In the genomic region with DNA sequence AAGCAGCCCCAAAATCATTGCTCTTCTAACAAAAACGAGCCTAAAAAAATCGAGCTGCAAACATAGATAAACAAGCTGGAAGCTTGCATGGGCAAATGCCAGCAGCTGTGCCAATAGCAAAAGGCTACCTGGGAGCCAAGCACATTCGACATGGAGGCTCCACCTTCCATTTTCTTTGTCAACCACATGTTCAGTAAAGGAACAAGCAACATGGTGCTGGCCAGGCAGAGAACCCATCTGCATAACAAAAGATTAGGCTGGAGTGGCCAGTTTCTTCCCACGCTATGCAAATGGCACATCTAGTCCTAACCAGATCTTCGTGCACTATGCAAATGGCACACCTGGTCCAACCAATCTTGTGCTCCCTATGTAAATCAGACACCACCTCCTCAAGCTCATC, we compare ENCODE assay signal across 1 cellular context.
TF ChIP-seq lines count a peak whose summit lies in the region.

No MANE protein-coding gene starts in this region.

TF ChIP-seq in H1, 55 proteins besides CTCF, POLR2A, EP300 and RAD21 (continued from another document):
- TF ChIP-seq, protein P1, sequence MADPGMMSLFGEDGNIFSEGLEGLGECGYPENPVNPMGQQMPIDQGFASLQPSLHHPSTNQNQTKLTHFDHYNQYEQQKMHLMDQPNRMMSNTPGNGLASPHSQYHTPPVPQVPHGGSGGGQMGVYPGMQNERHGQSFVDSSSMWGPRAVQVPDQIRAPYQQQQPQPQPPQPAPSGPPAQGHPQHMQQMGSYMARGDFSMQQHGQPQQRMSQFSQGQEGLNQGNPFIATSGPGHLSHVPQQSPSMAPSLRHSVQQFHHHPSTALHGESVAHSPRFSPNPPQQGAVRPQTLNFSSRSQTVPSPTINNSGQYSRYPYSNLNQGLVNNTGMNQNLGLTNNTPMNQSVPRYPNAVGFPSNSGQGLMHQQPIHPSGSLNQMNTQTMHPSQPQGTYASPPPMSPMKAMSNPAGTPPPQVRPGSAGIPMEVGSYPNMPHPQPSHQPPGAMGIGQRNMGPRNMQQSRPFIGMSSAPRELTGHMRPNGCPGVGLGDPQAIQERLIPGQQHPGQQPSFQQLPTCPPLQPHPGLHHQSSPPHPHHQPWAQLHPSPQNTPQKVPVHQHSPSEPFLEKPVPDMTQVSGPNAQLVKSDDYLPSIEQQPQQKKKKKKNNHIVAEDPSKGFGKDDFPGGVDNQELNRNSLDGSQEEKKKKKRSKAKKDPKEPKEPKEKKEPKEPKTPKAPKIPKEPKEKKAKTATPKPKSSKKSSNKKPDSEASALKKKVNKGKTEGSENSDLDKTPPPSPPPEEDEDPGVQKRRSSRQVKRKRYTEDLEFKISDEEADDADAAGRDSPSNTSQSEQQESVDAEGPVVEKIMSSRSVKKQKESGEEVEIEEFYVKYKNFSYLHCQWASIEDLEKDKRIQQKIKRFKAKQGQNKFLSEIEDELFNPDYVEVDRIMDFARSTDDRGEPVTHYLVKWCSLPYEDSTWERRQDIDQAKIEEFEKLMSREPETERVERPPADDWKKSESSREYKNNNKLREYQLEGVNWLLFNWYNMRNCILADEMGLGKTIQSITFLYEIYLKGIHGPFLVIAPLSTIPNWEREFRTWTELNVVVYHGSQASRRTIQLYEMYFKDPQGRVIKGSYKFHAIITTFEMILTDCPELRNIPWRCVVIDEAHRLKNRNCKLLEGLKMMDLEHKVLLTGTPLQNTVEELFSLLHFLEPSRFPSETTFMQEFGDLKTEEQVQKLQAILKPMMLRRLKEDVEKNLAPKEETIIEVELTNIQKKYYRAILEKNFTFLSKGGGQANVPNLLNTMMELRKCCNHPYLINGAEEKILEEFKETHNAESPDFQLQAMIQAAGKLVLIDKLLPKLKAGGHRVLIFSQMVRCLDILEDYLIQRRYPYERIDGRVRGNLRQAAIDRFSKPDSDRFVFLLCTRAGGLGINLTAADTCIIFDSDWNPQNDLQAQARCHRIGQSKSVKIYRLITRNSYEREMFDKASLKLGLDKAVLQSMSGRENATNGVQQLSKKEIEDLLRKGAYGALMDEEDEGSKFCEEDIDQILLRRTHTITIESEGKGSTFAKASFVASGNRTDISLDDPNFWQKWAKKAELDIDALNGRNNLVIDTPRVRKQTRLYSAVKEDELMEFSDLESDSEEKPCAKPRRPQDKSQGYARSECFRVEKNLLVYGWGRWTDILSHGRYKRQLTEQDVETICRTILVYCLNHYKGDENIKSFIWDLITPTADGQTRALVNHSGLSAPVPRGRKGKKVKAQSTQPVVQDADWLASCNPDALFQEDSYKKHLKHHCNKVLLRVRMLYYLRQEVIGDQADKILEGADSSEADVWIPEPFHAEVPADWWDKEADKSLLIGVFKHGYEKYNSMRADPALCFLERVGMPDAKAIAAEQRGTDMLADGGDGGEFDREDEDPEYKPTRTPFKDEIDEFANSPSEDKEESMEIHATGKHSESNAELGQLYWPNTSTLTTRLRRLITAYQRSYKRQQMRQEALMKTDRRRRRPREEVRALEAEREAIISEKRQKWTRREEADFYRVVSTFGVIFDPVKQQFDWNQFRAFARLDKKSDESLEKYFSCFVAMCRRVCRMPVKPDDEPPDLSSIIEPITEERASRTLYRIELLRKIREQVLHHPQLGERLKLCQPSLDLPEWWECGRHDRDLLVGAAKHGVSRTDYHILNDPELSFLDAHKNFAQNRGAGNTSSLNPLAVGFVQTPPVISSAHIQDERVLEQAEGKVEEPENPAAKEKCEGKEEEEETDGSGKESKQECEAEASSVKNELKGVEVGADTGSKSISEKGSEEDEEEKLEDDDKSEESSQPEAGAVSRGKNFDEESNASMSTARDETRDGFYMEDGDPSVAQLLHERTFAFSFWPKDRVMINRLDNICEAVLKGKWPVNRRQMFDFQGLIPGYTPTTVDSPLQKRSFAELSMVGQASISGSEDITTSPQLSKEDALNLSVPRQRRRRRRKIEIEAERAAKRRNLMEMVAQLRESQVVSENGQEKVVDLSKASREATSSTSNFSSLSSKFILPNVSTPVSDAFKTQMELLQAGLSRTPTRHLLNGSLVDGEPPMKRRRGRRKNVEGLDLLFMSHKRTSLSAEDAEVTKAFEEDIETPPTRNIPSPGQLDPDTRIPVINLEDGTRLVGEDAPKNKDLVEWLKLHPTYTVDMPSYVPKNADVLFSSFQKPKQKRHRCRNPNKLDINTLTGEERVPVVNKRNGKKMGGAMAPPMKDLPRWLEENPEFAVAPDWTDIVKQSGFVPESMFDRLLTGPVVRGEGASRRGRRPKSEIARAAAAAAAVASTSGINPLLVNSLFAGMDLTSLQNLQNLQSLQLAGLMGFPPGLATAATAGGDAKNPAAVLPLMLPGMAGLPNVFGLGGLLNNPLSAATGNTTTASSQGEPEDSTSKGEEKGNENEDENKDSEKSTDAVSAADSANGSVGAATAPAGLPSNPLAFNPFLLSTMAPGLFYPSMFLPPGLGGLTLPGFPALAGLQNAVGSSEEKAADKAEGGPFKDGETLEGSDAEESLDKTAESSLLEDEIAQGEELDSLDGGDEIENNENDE (IDR thresholded peaks at IDR 0.05; ENCODE audit: insufficient replicate concordance, low read length) = no peak
- TF ChIP-seq SUZ12 (IDR thresholded peaks at IDR 0.05; ENCODE audit: low read length) = no peak
- peak; percentile 93 for TF ChIP-seq POU5F1 (IDR thresholded peaks at IDR 0.05; ENCODE audit: low read depth, low read length)
- TF ChIP-seq NANOG (IDR thresholded peaks at IDR 0.05; ENCODE audit: insufficient read depth, low read depth, low read length, poor library complexity, severe bottlenecking) = no peak
- no peak for TF ChIP-seq CBX5 (IDR thresholded peaks at IDR 0.05; ENCODE audit: low read depth, low read length)
- TF ChIP-seq TAF1 (IDR thresholded peaks at IDR 0.05; ENCODE audit: low read depth, low read length) = no peak
- no peak for TF ChIP-seq NRF1 (IDR thresholded peaks at IDR 0.05; ENCODE audit: low read depth, low read length)
- no peak for TF ChIP-seq KDM1A (IDR thresholded peaks at IDR 0.05; ENCODE audit: borderline replicate concordance, low read length)
- no peak for TF ChIP-seq CHD2 (IDR thresholded peaks at IDR 0.05; ENCODE audit: low read length)
- no peak for TF ChIP-seq SP1 (IDR thresholded peaks at IDR 0.05; ENCODE audit: low read depth, low read length)
- TF ChIP-seq TCF12 (IDR thresholded peaks at IDR 0.05; ENCODE audit: low read depth, low read length) = no peak
- no peak for TF ChIP-seq ASH2L (IDR thresholded peaks at IDR 0.05; ENCODE audit: low read length)
- no peak for TF ChIP-seq JUN (IDR thresholded peaks at IDR 0.05; ENCODE audit: low read depth, low read length)
- TF ChIP-seq SIX5 (IDR thresholded peaks at IDR 0.05; ENCODE audit: low read depth, low read length) = no peak
- no peak for TF ChIP-seq EGR1 (IDR thresholded peaks at IDR 0.05; ENCODE audit: borderline replicate concordance, low read depth, low read length)
- no peak for TF ChIP-seq GTF2F1 (IDR thresholded peaks at IDR 0.05; ENCODE audit: borderline replicate concordance, low read depth, low read length)
- TF ChIP-seq BACH1 (IDR thresholded peaks at IDR 0.05; ENCODE audit: low read length) = no peak
- no peak for TF ChIP-seq MAFK (IDR thresholded peaks at IDR 0.05; ENCODE audit: low read depth, low read length)
- TF ChIP-seq, protein P2, sequence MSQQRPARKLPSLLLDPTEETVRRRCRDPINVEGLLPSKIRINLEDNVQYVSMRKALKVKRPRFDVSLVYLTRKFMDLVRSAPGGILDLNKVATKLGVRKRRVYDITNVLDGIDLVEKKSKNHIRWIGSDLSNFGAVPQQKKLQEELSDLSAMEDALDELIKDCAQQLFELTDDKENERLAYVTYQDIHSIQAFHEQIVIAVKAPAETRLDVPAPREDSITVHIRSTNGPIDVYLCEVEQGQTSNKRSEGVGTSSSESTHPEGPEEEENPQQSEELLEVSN (IDR thresholded peaks at IDR 0.05) = peak; percentile 42; the same call in 1 of the 2 replicates
- TF ChIP-seq TBP (IDR thresholded peaks at IDR 0.05; ENCODE audit: low read depth, low read length) = no peak
- no peak for TF ChIP-seq EZH2 (IDR thresholded peaks at IDR 0.05; ENCODE audit: low read depth, low read length, severe bottlenecking)
- peak; percentile 82 for TF ChIP-seq YY1 (IDR thresholded peaks at IDR 0.05; ENCODE audit: low read depth, low read length)
- TF ChIP-seq RNF2 (IDR thresholded peaks at IDR 0.05; ENCODE audit: borderline replicate concordance, low read depth, low read length, missing control alignments, poor library complexity, severe bottlenecking) = no peak
- TF ChIP-seq TAF7 (optimal IDR thresholded peaks at IDR 0.05; ENCODE audit: borderline replicate concordance, low read depth, low read length) = no peak
- no peak for TF ChIP-seq CEBPB (IDR thresholded peaks at IDR 0.05; ENCODE audit: low read depth, low read length)
